ENCODE assay signal across 21 cellular contexts in genomic region chr4:181549789-181550188, GRCh38.
"Had no signal": no experiment of that assay in that cellular context is flagged by ENCODE, and none has a peak within 500 bp of the region (broad histone marks: within the 10 kb centered on the region; RNA-seq: fewer than 3 reads in every experiment).

No MANE protein-coding gene starts in this region.

- H3K27me3 ChIP-seq: adrenal gland, ascending aorta, neutrophil, pancreas, transverse colon had no signal

- H3K4me1 ChIP-seq: adrenal gland, ascending aorta, pancreas, transverse colon had no signal

- H3K9me3 Mint-ChIP-seq: nephron had no signal

- H3K9me3 ChIP-seq: adrenal gland, ascending aorta, neutrophil, pancreas, transverse colon had no signal

- H3K27ac Mint-ChIP-seq: activated CD4-positive, alpha-beta T cell treated with anti-CD3 and anti-CD28 coated beads for 36 hours; activated naive CD8-positive, alpha-beta T cell; activated T-helper 2 cell treated with anti-CD3 and anti-CD28 coated beads, Interferon-gamma antibody, Interleukin-2, Interleukin-4, amounts not matched to agents 10 μg/mL and 5 μg/mL and 100 μg/mL, durations not matched to agents 14 hours and 24 hours and 36 hours; nephron; stimulated activated naive B cell treated with anti-CD40 and anti-IgM and Interleukin-4, amounts not matched to agents 10 μg/mL and 1 μg/mL and 100 μg/mL, for 72 hours; T-helper 1 cell treated with Interleukin-12 subunit alpha and Interleukin-12 subunit beta and Interleukin-4 antibody, amounts not matched to agents 30 μg/mL and 1 μg/mL, for 36 hours; WTC11 had no signal

- ATAC-seq: activated CD4-positive, alpha-beta T cell treated with anti-CD3 and anti-CD28 coated beads for 36 hours; activated T-cell treated with anti-CD3 and anti-CD28 coated beads, Interleukin-2, amount 50 U/mL, for 4 hours; left ventricle myocardium superior; pancreas; right cardiac atrium; stimulated activated naive B cell treated with anti-CD40 and anti-IgM and Interleukin-4, amounts not matched to agents 10 μg/mL and 1 μg/mL and 100 μg/mL, for 72 hours; WTC11 had no signal

- DNase-seq: activated CD4-positive, alpha-beta T cell treated with anti-CD3 and anti-CD28 coated beads for 36 hours; activated CD4-positive, alpha-beta T cell treated with anti-CD3 and anti-CD28 coated beads, Interleukin-2, amount 50 U/mL, for 48 hours; activated CD8-positive, alpha-beta memory T cell treated with anti-CD3 and anti-CD28 coated beads, Interleukin-2, amount 50 U/mL, for 48 hours; activated naive CD4-positive, alpha-beta T cell; activated T-cell treated with anti-CD3 and anti-CD28 coated beads, Interleukin-2, amount 50 U/mL, for 4 hours; left ventricle myocardium superior; pancreas; right cardiac atrium; stimulated activated CD4-positive, alpha-beta T cell treated with anti-CD3 and anti-CD28 coated beads, Interleukin-15, amount 100 ng/mL, for 24 hours; stimulated activated CD8-positive, alpha-beta memory T cell treated with anti-CD3 and anti-CD28 coated beads, Interleukin-4, amount 100 ng/mL, for 48 hours; stimulated activated naive B cell treated with anti-CD40 and anti-IgM and Interleukin-4, amounts not matched to agents 10 μg/mL and 1 μg/mL and 100 μg/mL, for 72 hours; transverse colon had no signal

- H3K27me3 Mint-ChIP-seq: activated CD4-positive, alpha-beta T cell treated with anti-CD3 and anti-CD28 coated beads for 36 hours; activated naive CD8-positive, alpha-beta T cell; stimulated activated naive B cell treated with anti-CD40 and anti-IgM and Interleukin-4, amounts not matched to agents 10 μg/mL and 1 μg/mL and 100 μg/mL, for 72 hours had no signal

- H3K4me3 ChIP-seq: adrenal gland, ascending aorta, coronary artery, pancreas, transverse colon had no signal

- H3K27ac ChIP-seq: adrenal gland, ascending aorta, coronary artery, neutrophil, pancreas, transverse colon had no signal

- H3K4me3 Mint-ChIP-seq: activated CD4-positive, alpha-beta T cell treated with anti-CD3 and anti-CD28 coated beads for 36 hours; activated naive CD8-positive, alpha-beta T cell; activated T-cell treated with anti-CD3 and anti-CD28 coated beads, Interleukin-2, amount 50 U/mL, for 4 hours; nephron; stimulated activated naive B cell treated with anti-CD40 and anti-IgM and Interleukin-4, amounts not matched to agents 10 μg/mL and 1 μg/mL and 100 μg/mL, for 72 hours; T-helper 1 cell treated with Interleukin-12 subunit alpha and Interleukin-12 subunit beta and Interleukin-4 antibody, amounts not matched to agents 30 μg/mL and 1 μg/mL, for 36 hours; WTC11 had no signal

- H3K36me3 Mint-ChIP-seq: activated naive CD8-positive, alpha-beta T cell; stimulated activated naive B cell treated with anti-CD40 and anti-IgM and Interleukin-4, amounts not matched to agents 10 μg/mL and 1 μg/mL and 100 μg/mL, for 72 hours; WTC11 had no signal

- H3K4me1 Mint-ChIP-seq: activated CD4-positive, alpha-beta T cell treated with anti-CD3 and anti-CD28 coated beads for 36 hours; nephron; stimulated activated naive B cell treated with anti-CD40 and anti-IgM and Interleukin-4, amounts not matched to agents 10 μg/mL and 1 μg/mL and 100 μg/mL, for 72 hours had no signal

- H3K36me3 ChIP-seq: adrenal gland, ascending aorta, neutrophil, pancreas, transverse colon had no signal
